In the genomic region with DNA sequence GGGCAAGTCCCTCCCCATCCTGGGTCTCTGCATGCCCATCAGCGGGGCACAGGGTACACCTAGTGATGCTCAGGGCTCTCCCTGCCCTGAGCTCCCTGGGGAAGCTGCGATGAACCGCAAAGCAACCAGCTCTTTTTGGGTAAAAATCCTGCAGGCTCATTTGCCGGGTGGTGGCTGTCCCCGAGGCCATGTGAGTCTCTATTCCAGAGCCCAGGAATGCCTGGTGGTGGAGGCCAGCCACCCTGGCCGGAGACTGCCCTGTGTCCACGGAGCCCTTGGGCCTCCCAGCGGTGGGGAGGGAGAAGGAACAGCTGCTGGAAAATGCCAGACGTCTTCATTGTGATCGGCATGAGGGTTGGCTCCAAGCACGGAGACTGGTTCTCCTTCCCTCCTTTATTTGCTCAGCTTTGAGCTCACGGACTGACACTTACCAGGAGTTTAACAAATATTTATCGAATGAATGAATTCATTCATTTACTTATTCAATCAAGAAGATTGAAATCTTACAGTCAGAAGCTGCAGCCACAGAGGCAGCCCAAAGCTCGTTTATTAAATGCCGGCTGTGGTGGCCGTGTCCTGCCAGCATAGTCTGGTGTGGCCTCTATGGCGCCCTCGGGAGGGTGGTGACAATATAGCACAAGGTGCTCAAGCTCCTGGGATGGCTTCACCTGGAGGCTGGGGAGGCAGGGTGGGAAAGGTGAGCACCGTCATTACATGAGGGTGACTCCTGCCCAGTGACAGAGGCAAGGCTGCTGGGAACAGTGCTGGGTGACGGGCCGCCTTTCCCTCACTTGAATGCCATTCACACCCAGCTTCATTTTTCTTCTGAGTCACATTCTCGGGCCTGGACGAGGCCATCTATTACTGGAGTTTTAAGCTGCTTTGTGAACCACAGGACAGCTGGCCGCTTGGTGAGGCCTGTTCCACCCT, we compare ENCODE assay signal across 1 cellular context.
A peak's percentile ranks its signal among the peaks of the same experiment; 100 is the strongest.
TF ChIP-seq lines count a peak whose summit lies in the region.

No MANE protein-coding gene starts in this region.

TF ChIP-seq in K562, 482 proteins besides CTCF, POLR2A, EP300 and RAD21 (continued from another document):
- TF ChIP-seq, protein P1, sequence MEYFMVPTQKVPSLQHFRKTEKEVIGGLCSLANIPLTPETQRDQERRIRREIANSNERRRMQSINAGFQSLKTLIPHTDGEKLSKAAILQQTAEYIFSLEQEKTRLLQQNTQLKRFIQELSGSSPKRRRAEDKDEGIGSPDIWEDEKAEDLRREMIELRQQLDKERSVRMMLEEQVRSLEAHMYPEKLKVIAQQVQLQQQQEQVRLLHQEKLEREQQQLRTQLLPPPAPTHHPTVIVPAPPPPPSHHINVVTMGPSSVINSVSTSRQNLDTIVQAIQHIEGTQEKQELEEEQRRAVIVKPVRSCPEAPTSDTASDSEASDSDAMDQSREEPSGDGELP (CRISPR knock-in tag; IDR thresholded peaks at IDR 0.05; ENCODE audit: borderline replicate concordance), result peak; percentile 61; the same call in 1 of the 2 replicates
- TF ChIP-seq YY1 (IDR thresholded peaks at IDR 0.05; ENCODE audit: borderline replicate concordance in 1 of 3, control insufficient read depth in 1 of 3, extremely low read depth in 1 of 3, insufficient read depth in 3 of 3, insufficient read length in 1 of 3, insufficient replicate concordance in 2 of 3, low read depth in 1 of 3, low read length in 2 of 3), result peak in 1 of 3 experiments; percentile 26
